16 cellular contexts compared by ENCODE assay signal in the genomic region with DNA sequence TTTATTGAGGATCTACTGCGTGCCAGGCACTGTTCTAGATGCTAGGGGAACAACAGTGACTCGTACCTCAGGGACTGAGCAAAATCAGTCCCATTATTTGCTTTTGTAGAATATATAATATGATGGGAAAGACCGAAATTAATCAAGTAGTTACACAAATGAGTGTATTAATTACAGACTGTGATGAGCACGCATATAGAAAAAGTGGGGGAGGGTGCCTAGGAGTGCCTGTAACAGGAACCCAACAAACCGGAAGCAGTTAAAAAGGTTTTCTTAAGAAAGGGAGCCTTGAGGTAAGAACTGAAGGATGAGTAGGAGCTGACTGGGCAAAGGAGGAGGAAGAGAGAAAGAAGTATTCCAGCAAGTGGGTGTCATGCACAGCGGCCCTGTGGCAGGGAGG. TPM values are rescaled to one million over a fixed set of nuclear protein-coding genes. Genes with fewer than 3 reads are reported as not detected.
DNase-seq lines count a peak whose midpoint lies in the region; ATAC-seq and TF ChIP-seq lines count a peak whose summit lies in the region.
"Had no signal": no experiment of that assay in that cellular context is flagged by ENCODE, and none has a peak within 500 bp of the region (broad histone marks: within the 10 kb centered on the region; RNA-seq: fewer than 3 reads in every experiment).

No MANE protein-coding gene starts in this region.

- H4K91ac ChIP-seq in IMR-90 (ENCODE audit: insufficient read depth, low read depth, low read length) = no peak overlapping the region

- no TSS peak for BruUV-seq in IMR-90 (replicated peaks; lab: Mats Ljungman, UMichigan)

- intact Hi-C loops in IMR-90 (cut with micrococcal nuclease) (no loop called here), adrenal gland (cut with DNase I) (no loop called here)
- intact Hi-C loops in activated CD8-positive, alpha-beta T cell treated with anti-CD3 and anti-CD28 coated beads for 36 hours (cut with micrococcal nuclease) = no loop called here

- H4K8ac ChIP-seq in IMR-90 (ENCODE audit: low read depth in 2 of 2, low read length in 2 of 2) = no peak overlapping the region

- H2BK5ac ChIP-seq in IMR-90 (ENCODE audit: low read depth, low read length, poor library complexity, severe bottlenecking) = no peak overlapping the region

- dilution Hi-C loops in IMR-90 (cut with HindIII; ENCODE audit: low sequenced_read_pairs, unreplicated experiment) = no loop called here

- no peak overlapping the region for H3K9ac ChIP-seq in IMR-90 (ENCODE audit: low read depth, low read length)

- CTCF ChIA-PET in IMR-90 (lab: Yijun Ruan, JAX) = no interaction called here
- CTCF ChIA-PET in activated CD8-positive, alpha-beta T cell treated with anti-CD3 and anti-CD28 coated beads for 36 hours (lab: Charles Lee) = interaction anchor here (1.0 to 2.2 kb wide), 4 partner anchors 12 to 139 kb away, joined by 3 to 7 read pairs (median 4); a partner anchor contains a TSS

- H3K4ac ChIP-seq in IMR-90 (ENCODE audit: low read depth, low read length) = no peak overlapping the region

- no peaks in the 10 kb centered on the region for H4K20me1 ChIP-seq in IMR-90 (ENCODE audit: insufficient read depth, low read length)

- DNase-seq in CD4-positive, CD25-positive, alpha-beta regulatory T cell = peak in 1 of 3 donors; percentile 43
- no peak for DNase-seq in IMR-90
- no peak for DNase-seq in activated CD8-positive, alpha-beta T cell treated with anti-CD3 and anti-CD28 coated beads for 36 hours
- no peak for DNase-seq in memory B cell (ENCODE audit: low spot score in 2 of 2)
- DNase-seq in adrenal gland = no peak
- DNase-seq in GM10266 (ENCODE audit: extremely low spot score) = no peak
- DNase-seq: amygdala; NCI-H1105 treated with DMSO at 0.1 percent for 48 hours; NK-92 treated with Interleukin-12 subunit alpha and Interleukin-12 subunit beta, amount 100 ng/mL, for 24 hours; Right ventricle myocardium superior had no signal

- no peak overlapping the region for H4K5ac ChIP-seq in IMR-90 (ENCODE audit: low read depth, low read length)

- TF ChIP-seq POLR2A in IMR-90 (IDR thresholded peaks at IDR 0.05; ENCODE audit: low read depth, low read length) (no peak), adrenal gland (IDR thresholded peaks at IDR 0.05) (no peak)

- no peak overlapping the region for H3K14ac ChIP-seq in IMR-90 (replicated peaks; ENCODE audit: low read depth, low read length)

- POLR2A ChIA-PET in IMR-90 (lab: Charles Lee; ENCODE audit: unreplicated experiment) = no interaction called here
- POLR2A ChIA-PET in activated CD8-positive, alpha-beta T cell treated with anti-CD3 and anti-CD28 coated beads for 36 hours (lab: Charles Lee) = interaction anchor here (1.0 kb wide), 1 partner anchor 28 kb away, joined by 4 read pairs; a partner anchor contains a TSS

- no peak overlapping the region for H3K4me3 ChIP-seq in CD4-positive, CD25-positive, alpha-beta regulatory T cell (ENCODE audit: low read depth, low read length)
- H3K4me3 ChIP-seq in IMR-90 (ENCODE audit: insufficient read depth, low read depth, low read length) (no peak overlapping the region), adrenal gland (no peak overlapping the region)

- no peaks in the 10 kb centered on the region for H3K36me3 Mint-ChIP-seq in CD4-positive, CD25-positive, alpha-beta regulatory T cell
- no peaks in the 10 kb centered on the region for H3K36me3 Mint-ChIP-seq in activated CD8-positive, alpha-beta T cell treated with anti-CD3 and anti-CD28 coated beads for 36 hours (ENCODE audit: low read depth)
- H3K36me3 Mint-ChIP-seq in memory B cell = peaks cover 3% of the 10 kb centered on the region

- H2BK120ac ChIP-seq in IMR-90 (ENCODE audit: low read depth, low read length) = no peak overlapping the region

- H3K27ac ChIP-seq in CD4-positive, CD25-positive, alpha-beta regulatory T cell (ENCODE audit: insufficient read depth, low read length, poor library complexity, severe bottlenecking) = no peak overlapping the region
- H3K27ac ChIP-seq in IMR-90 (ENCODE audit: insufficient read depth, low read length) = no peak overlapping the region
- no peak overlapping the region for H3K27ac ChIP-seq in adrenal gland
- H3K27ac ChIP-seq: C4-2B, neutrophil had no signal

- in situ Hi-C loops in IMR-90 (cut with MboI; ENCODE audit: low sequenced_read_pairs) = no loop called here

- TF ChIP-seq CTCF in IMR-90 (conservative IDR thresholded peaks at IDR 0.05; ENCODE audit: low read depth, low read length) (no peak), adrenal gland (IDR thresholded peaks at IDR 0.05) (no peak), GM10266 (IDR thresholded peaks at IDR 0.05; ENCODE audit: control insufficient read depth, insufficient read depth, low read depth, missing control alignments) (no peak)
- TF ChIP-seq CTCF in activated CD8-positive, alpha-beta T cell treated with anti-CD3 and anti-CD28 coated beads for 36 hours (IDR thresholded peaks at IDR 0.05) = no peak

- no peaks in the 10 kb centered on the region for H3K9me3 ChIP-seq in CD4-positive, CD25-positive, alpha-beta regulatory T cell (ENCODE audit: control insufficient read depth in 2 of 2, low read length in 2 of 2)
- H3K9me3 ChIP-seq in IMR-90 (ENCODE audit: control insufficient read depth, insufficient read depth, low read length) (no peaks in the 10 kb centered on the region), adrenal gland (replicated peaks in 1 of 3) (no peaks in the 10 kb centered on the region)
- H3K9me3 ChIP-seq: neutrophil had no signal

- 97% methylated on average over 2 of the region's 6 CpGs; no CpG with 5 or more reads in 1 of the 2 experiments for WGBS in IMR-90 (ENCODE audit: extremely low coverage in 2 of 2, insufficient read length in 1 of 2), 2 experiments
- 82 to 90% (median 86%) methylated on average over 5 to 6 of the region's 6 CpGs for WGBS in adrenal gland, 4 donors

- no peak overlapping the region for H2AK9ac ChIP-seq in IMR-90 (replicated peaks; ENCODE audit: low read depth, low read length, poor library complexity)

- TF ChIP-seq RAD21 in IMR-90 (IDR thresholded peaks at IDR 0.05; ENCODE audit: low read length) = no peak

- H3K27me3 ChIP-seq in CD4-positive, CD25-positive, alpha-beta regulatory T cell (ENCODE audit: control insufficient read depth, insufficient read depth, low read length) = no peaks in the 10 kb centered on the region
- no peaks in the 10 kb centered on the region for H3K27me3 ChIP-seq in IMR-90 (ENCODE audit: control insufficient read depth, insufficient read depth, low read length)
- no peaks in the 10 kb centered on the region for H3K27me3 ChIP-seq in adrenal gland
- H3K27me3 ChIP-seq: neutrophil had no signal

- H2BK15ac ChIP-seq in IMR-90 (ENCODE audit: low read depth, low read length) = no peak overlapping the region

- no peak overlapping the region for H3K23ac ChIP-seq in IMR-90 (ENCODE audit: low read depth, low read length)

- H3K9me1 ChIP-seq in IMR-90 (ENCODE audit: insufficient read depth, low read length) = no peaks in the 10 kb centered on the region

- H3K56ac ChIP-seq in IMR-90 (ENCODE audit: extremely low read depth, insufficient read depth, low read length) = no peak overlapping the region

- H3K4me1 ChIP-seq in CD4-positive, CD25-positive, alpha-beta regulatory T cell (ENCODE audit: control insufficient read depth, insufficient read depth, low read length, poor library complexity, severe bottlenecking) = peaks cover 6% of the 10 kb centered on the region
- peaks cover 16% of the 10 kb centered on the region for H3K4me1 ChIP-seq in IMR-90 (ENCODE audit: control insufficient read depth, insufficient read depth, low read length)
- peaks cover 0 to 6% of the 10 kb centered on the region in 2 donors for H3K4me1 ChIP-seq in adrenal gland (replicated peaks in 1 of 2)

- H2AK5ac ChIP-seq in IMR-90 (ENCODE audit: low read depth, low read length) = 0 out of 2 replicates have a peak overlapping the region, but pooled peaks have one; percentile 32

- peak overlapping the region in 2 of 4 donors; percentile 2 to 11 for H3K4me3 Mint-ChIP-seq in CD4-positive, CD25-positive, alpha-beta regulatory T cell
- H3K4me3 Mint-ChIP-seq in activated CD8-positive, alpha-beta T cell treated with anti-CD3 and anti-CD28 coated beads for 36 hours = no peak overlapping the region
- H3K4me3 Mint-ChIP-seq in memory B cell = no peak overlapping the region

- H3K36me3 ChIP-seq in CD4-positive, CD25-positive, alpha-beta regulatory T cell (ENCODE audit: control insufficient read depth, insufficient read depth, low read length) = no peaks in the 10 kb centered on the region
- H3K36me3 ChIP-seq in IMR-90 (ENCODE audit: control insufficient read depth, insufficient read depth, low read length) (no peaks in the 10 kb centered on the region), adrenal gland (replicated peaks in 1 of 2) (no peaks in the 10 kb centered on the region)
- H3K36me3 ChIP-seq: neutrophil had no signal

- H2BK20ac ChIP-seq in IMR-90 (ENCODE audit: low read depth, low read length) = no peak overlapping the region

- no peak overlapping the region for H2AFZ ChIP-seq in IMR-90 (replicated peaks; ENCODE audit: low read length, poor library complexity)

- no peak for ATAC-seq in CD4-positive, CD25-positive, alpha-beta regulatory T cell (ENCODE audit: low read depth in 2 of 2)
- ATAC-seq in IMR-90 (ENCODE audit: low read depth) = no peak
- ATAC-seq in activated CD8-positive, alpha-beta T cell treated with anti-CD3 and anti-CD28 coated beads for 36 hours = no peak
- ATAC-seq in memory B cell (ENCODE audit: low read depth) = no peak
- no peak for ATAC-seq in GM19455 (IDR thresholded peaks at IDR 0.05; ENCODE audit: unreplicated experiment)
- ATAC-seq: HCT116, HepG2 had no signal

- H3K27me3 Mint-ChIP-seq in CD4-positive, CD25-positive, alpha-beta regulatory T cell = peaks cover 7% of the 10 kb centered on the region
- H3K27me3 Mint-ChIP-seq in activated CD8-positive, alpha-beta T cell treated with anti-CD3 and anti-CD28 coated beads for 36 hours = peaks cover 20% of the 10 kb centered on the region
- no peaks in the 10 kb centered on the region for H3K27me3 Mint-ChIP-seq in memory B cell

- peak overlapping the region in 2 of 3 donors; percentile 9 to 36 for H3K27ac Mint-ChIP-seq in CD4-positive, CD25-positive, alpha-beta regulatory T cell
- H3K27ac Mint-ChIP-seq in activated CD8-positive, alpha-beta T cell treated with anti-CD3 and anti-CD28 coated beads for 36 hours = peak overlapping the region; percentile 60
- peak overlapping the region; percentile 92 for H3K27ac Mint-ChIP-seq in memory B cell

- no peak overlapping the region for H3K4me2 ChIP-seq in IMR-90 (ENCODE audit: low read depth, low read length)

- no peaks in the 10 kb centered on the region for H3K79me1 ChIP-seq in IMR-90 (ENCODE audit: low read depth in 1 of 2, low read length in 2 of 2)

- peaks cover 20 to 32% (median 30%) of the 10 kb centered on the region in 4 donors for H3K4me1 Mint-ChIP-seq in CD4-positive, CD25-positive, alpha-beta regulatory T cell
- H3K4me1 Mint-ChIP-seq in activated CD8-positive, alpha-beta T cell treated with anti-CD3 and anti-CD28 coated beads for 36 hours (ENCODE audit: low read depth) = peaks cover 50% of the 10 kb centered on the region
- peaks cover 50% of the 10 kb centered on the region for H3K4me1 Mint-ChIP-seq in memory B cell

- no peak overlapping the region for H3K18ac ChIP-seq in IMR-90 (ENCODE audit: low read depth, low read length)

- H3K9me3 Mint-ChIP-seq in CD4-positive, CD25-positive, alpha-beta regulatory T cell = peaks cover 0 to 2% (median 0%) of the 10 kb centered on the region in 7 donors
- no peaks in the 10 kb centered on the region for H3K9me3 Mint-ChIP-seq in activated CD8-positive, alpha-beta T cell treated with anti-CD3 and anti-CD28 coated beads for 36 hours
- H3K9me3 Mint-ChIP-seq in memory B cell = peaks cover 1% of the 10 kb centered on the region

RNA-seq across cellular contexts. Expression of a gene that starts 28.2 kb away (rescaled TPM):
- total RNA-seq in CD4-positive, CD25-positive, alpha-beta regulatory T cell = not detected
- polyA plus RNA-seq in CD4-positive, CD25-positive, alpha-beta regulatory T cell = not detected
- 15.2 and 18.3 TPM in 2 replicates for total RNA-seq in IMR-90 (2012; rRNA removed)
- polyA plus RNA-seq in IMR-90 (2012; rRNA removed) = 45.2 and 50.8 TPM in 2 replicates
- polyA plus RNA-seq in IMR-90 (2012; cell fraction: cytosol; rRNA removed) = 52.3 and 73.8 TPM in 2 replicates
- 136 and 310 TPM in 2 replicates for polyA plus RNA-seq in IMR-90 (2012; cell fraction: nucleus; rRNA removed; ENCODE audit: low replicate concordance)
- not detected for total RNA-seq in activated CD8-positive, alpha-beta T cell treated with anti-CD3 and anti-CD28 coated beads for 36 hours
- total RNA-seq in adrenal gland = 1 to 10 TPM in 3 of 8 donors, under 1 TPM in 3, not detected in 2; 0.42 to 3.6 (median 0.90) TPM
- polyA plus RNA-seq in adrenal gland = 10 to 100 TPM in 1 of 3 donors, 1 to 10 TPM in 1, under 1 TPM in 1; 0.80 to 15.7 (median 1.0) TPM
- total RNA-seq: cerebellum, HepG2 had no signal
- polyA plus RNA-seq: HepG2 had no signal

Comparison
In these comparisons a context has a peak if more than half of its experiments do, and no peak if none do; other contexts are left out.
1. H3K27ac Mint-ChIP-seq: peak in every context shown above with its lines; median percentile 92 in memory B cell; 60 in activated CD8-positive, alpha-beta T cell treated with anti-CD3 and anti-CD28 coated beads for 36 hours; 22 in CD4-positive, CD25-positive, alpha-beta regulatory T cell.